Comparison of ENCODE assay signal across 21 cellular contexts in the genomic region with DNA sequence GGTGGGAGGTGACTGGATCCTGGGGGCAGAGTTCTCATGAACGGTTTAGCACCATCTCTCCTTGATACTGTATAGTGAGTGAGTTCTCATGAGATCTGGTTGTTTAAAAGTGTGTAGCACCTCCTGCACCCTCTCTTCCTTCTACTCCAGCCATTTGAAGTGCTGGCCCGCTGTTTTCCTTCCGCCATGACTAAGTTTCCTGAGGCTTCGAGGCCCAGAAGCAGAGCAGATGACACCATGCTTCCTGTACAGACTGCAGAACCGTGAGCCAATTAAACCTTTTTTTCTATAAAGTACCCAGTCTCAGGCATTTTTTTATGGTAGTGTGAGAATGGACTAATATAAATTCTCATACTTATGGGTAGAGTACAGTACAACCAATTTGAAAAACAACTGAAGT.
DNase-seq lines count a peak whose midpoint lies in the region; ATAC-seq and TF ChIP-seq lines count a peak whose summit lies in the region.
"Had no signal": no experiment of that assay in that cellular context is flagged by ENCODE, and none has a peak within 500 bp of the region (broad histone marks: within the 10 kb centered on the region; RNA-seq: fewer than 3 reads in every experiment).

No MANE protein-coding gene starts in this region.

- DNase-seq in CD14-positive monocyte (ENCODE audit: low spot score), result no peak
- no peak for DNase-seq in activated T-helper 1 cell treated with anti-CD3 and anti-CD28 coated beads, Interleukin-12 subunit alpha, Interleukin-12 subunit beta, Interleukin-2, Interleukin-4 antibody, amounts not matched to agents 30 ng/mL and 10 ng/mL and 1 ng/mL, durations not matched to agents 14 hours and 24 hours and 36 hours (ENCODE audit: low spot score)
- peak; percentile 78 for DNase-seq in glomerular endothelial cell (ENCODE audit: extremely low read depth, low read depth, low spot score)
- DNase-seq in ureter (ENCODE audit: low spot score), result no peak
- no peak for DNase-seq in ecto neural progenitor cell (ENCODE audit: low spot score)
- DNase-seq: activated CD4-positive, CD25-positive, alpha-beta regulatory T cell treated with anti-CD3 and anti-CD28 coated beads, Interleukin-2, amount 50 U/mL, for 72 hours; body of pancreas; glutamatergic neuron; Karpas-422; lower lobe of right lung; mucosa of descending colon; NCI-H1436; NCI-H2081 treated with DMSO at 0.1 percent for 48 hours; NCI-H226; ovary; SIG-M5; stimulated activated CD4-positive, alpha-beta T cell treated with anti-CD3 and anti-CD28 coated beads, Interleukin-2, amount 100 ng/mL, for 24 hours had no signal

- H3K4me1 ChIP-seq in BLaER1, result peaks cover 31% of the 10 kb centered on the region

- TF ChIP-seq CTCF in CD14-positive monocyte (IDR thresholded peaks at IDR 0.05), result no peak

- no peak for ATAC-seq in GM19455 (IDR thresholded peaks at IDR 0.05; ENCODE audit: unreplicated experiment)
- ATAC-seq: body of pancreas, HCT116, lower lobe of right lung, mucosa of descending colon had no signal

- intact Hi-C loops in CD14-positive monocyte (cut with micrococcal nuclease), result no loop called here
- intact Hi-C loops in activated T-helper 1 cell treated with anti-CD3 and anti-CD28 coated beads, Interleukin-12 subunit alpha, Interleukin-12 subunit beta, Interleukin-2, Interleukin-4 antibody, amounts not matched to agents 30 ng/mL and 10 ng/mL and 1 ng/mL, durations not matched to agents 14 hours and 24 hours and 36 hours (cut with micrococcal nuclease), result no loop called here

- H3K9me3 ChIP-seq in BLaER1, result peaks cover 1% of the 10 kb centered on the region
- H3K9me3 ChIP-seq: body of pancreas, ovary had no signal

- H3K9me3 Mint-ChIP-seq in CD14-positive monocyte, result peaks cover 2 to 9% (median 5%) of the 10 kb centered on the region in 7 donors
- H3K9me3 Mint-ChIP-seq in activated T-helper 1 cell treated with anti-CD3 and anti-CD28 coated beads, Interleukin-12 subunit alpha, Interleukin-12 subunit beta, Interleukin-2, Interleukin-4 antibody, amounts not matched to agents 30 ng/mL and 10 ng/mL and 1 ng/mL, durations not matched to agents 14 hours and 24 hours and 36 hours, result peaks cover 29% of the 10 kb centered on the region

- peaks cover 31% of the 10 kb centered on the region for H3K4me1 Mint-ChIP-seq in CD14-positive monocyte
- peaks cover 69% of the 10 kb centered on the region for H3K4me1 Mint-ChIP-seq in activated T-helper 1 cell treated with anti-CD3 and anti-CD28 coated beads, Interleukin-12 subunit alpha, Interleukin-12 subunit beta, Interleukin-2, Interleukin-4 antibody, amounts not matched to agents 30 ng/mL and 10 ng/mL and 1 ng/mL, durations not matched to agents 14 hours and 24 hours and 36 hours (ENCODE audit: low read depth)

- H3K27me3 ChIP-seq in BLaER1, result no peaks in the 10 kb centered on the region
- H3K27me3 ChIP-seq: body of pancreas, ovary, upper lobe of left lung had no signal

- H3K4me3 ChIP-seq in BLaER1, result no peak overlapping the region
- H3K4me3 ChIP-seq: body of pancreas, lower lobe of right lung, mucosa of descending colon, ovary, upper lobe of left lung had no signal

- H3K4me3 Mint-ChIP-seq in CD14-positive monocyte, result peak overlapping the region in 1 of 2 donors; percentile 27
- peak overlapping the region; percentile 5 for H3K4me3 Mint-ChIP-seq in activated T-helper 1 cell treated with anti-CD3 and anti-CD28 coated beads, Interleukin-12 subunit alpha, Interleukin-12 subunit beta, Interleukin-2, Interleukin-4 antibody, amounts not matched to agents 30 ng/mL and 10 ng/mL and 1 ng/mL, durations not matched to agents 14 hours and 24 hours and 36 hours

- peak overlapping the region in 5 of 7 donors; percentile 5 to 77 (median 14) for H3K27ac Mint-ChIP-seq in CD14-positive monocyte
- peak overlapping the region; percentile 77 for H3K27ac Mint-ChIP-seq in activated T-helper 1 cell treated with anti-CD3 and anti-CD28 coated beads, Interleukin-12 subunit alpha, Interleukin-12 subunit beta, Interleukin-2, Interleukin-4 antibody, amounts not matched to agents 30 ng/mL and 10 ng/mL and 1 ng/mL, durations not matched to agents 14 hours and 24 hours and 36 hours

- H3K4me2 ChIP-seq in BLaER1, result peak overlapping the region; percentile 33

- H3K36me3 Mint-ChIP-seq in CD14-positive monocyte, result peaks cover 6 to 7% of the 10 kb centered on the region in 2 donors
- peaks cover 45% of the 10 kb centered on the region for H3K36me3 Mint-ChIP-seq in activated T-helper 1 cell treated with anti-CD3 and anti-CD28 coated beads, Interleukin-12 subunit alpha, Interleukin-12 subunit beta, Interleukin-2, Interleukin-4 antibody, amounts not matched to agents 30 ng/mL and 10 ng/mL and 1 ng/mL, durations not matched to agents 14 hours and 24 hours and 36 hours (ENCODE audit: low read depth)

- H3K9ac ChIP-seq in BLaER1, result no peak overlapping the region

- no peak overlapping the region for H3K27ac ChIP-seq in BLaER1
- H3K27ac ChIP-seq: lower lobe of right lung, ovary, upper lobe of left lung had no signal

- no peaks in the 10 kb centered on the region for H3K36me3 ChIP-seq in BLaER1
- H3K36me3 ChIP-seq: lower lobe of right lung, ovary, upper lobe of left lung had no signal

- peaks cover 0 to 3% (median 1%) of the 10 kb centered on the region in 3 donors for H3K27me3 Mint-ChIP-seq in CD14-positive monocyte (ENCODE audit: low read depth in 3 of 3)
- H3K27me3 Mint-ChIP-seq in activated T-helper 1 cell treated with anti-CD3 and anti-CD28 coated beads, Interleukin-12 subunit alpha, Interleukin-12 subunit beta, Interleukin-2, Interleukin-4 antibody, amounts not matched to agents 30 ng/mL and 10 ng/mL and 1 ng/mL, durations not matched to agents 14 hours and 24 hours and 36 hours (ENCODE audit: insufficient read depth), result no peaks in the 10 kb centered on the region

- no peaks in the 10 kb centered on the region for H4K20me1 ChIP-seq in BLaER1
